In the genomic region with DNA sequence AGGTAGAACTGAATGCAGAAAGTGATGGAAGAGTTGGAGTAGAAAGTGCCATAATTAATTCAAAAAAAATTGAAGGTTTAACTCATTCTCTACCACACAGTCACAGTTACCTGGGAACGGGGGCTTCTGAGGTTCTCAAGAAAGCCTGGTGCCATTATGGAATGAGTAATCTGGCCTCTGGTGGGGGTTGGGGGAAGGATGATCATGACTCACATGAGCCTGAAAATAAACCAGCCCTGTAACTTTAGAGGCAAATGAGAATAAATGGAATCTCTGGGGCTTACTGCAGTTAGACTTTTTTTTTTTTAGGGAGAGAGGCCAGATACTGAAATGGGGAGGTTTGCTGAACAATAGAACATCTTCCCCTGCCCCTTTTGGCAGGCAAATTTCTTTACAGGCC, we compare ENCODE assay signal across 11 cellular contexts.
A peak's percentile ranks its signal among the peaks of the same experiment; 100 is the strongest.
DNase-seq lines count a peak whose midpoint lies in the region; ATAC-seq and TF ChIP-seq lines count a peak whose summit lies in the region.
"Had no signal": no experiment of that assay in that cellular context is flagged by ENCODE, and none has a peak within 500 bp of the region (broad histone marks: within the 10 kb centered on the region; RNA-seq: fewer than 3 reads in every experiment).

No MANE protein-coding gene starts in this region.

- CTCF ChIA-PET in RWPE1 (lab: Yijun Ruan, JAX), result no interaction called here

- no peak overlapping the region for H3K4me3 Mint-ChIP-seq in stimulated activated naive B cell treated with anti-CD40 and anti-IgM and Interleukin-4, amounts not matched to agents 10 μg/mL and 1 μg/mL and 100 μg/mL, for 72 hours
- H3K4me3 Mint-ChIP-seq: IgD-negative memory B cell, naive B cell had no signal

- peak; percentile 55 for ATAC-seq in GM21360 (IDR thresholded peaks at IDR 0.05; ENCODE audit: unreplicated experiment)
- no peak for ATAC-seq in HG02678 (IDR thresholded peaks at IDR 0.05; ENCODE audit: unreplicated experiment)
- no peak for ATAC-seq in HG02759 (IDR thresholded peaks at IDR 0.05; ENCODE audit: unreplicated experiment)
- no peak for ATAC-seq in stimulated activated naive B cell treated with anti-CD40 and anti-IgM and Interleukin-4, amounts not matched to agents 10 μg/mL and 1 μg/mL and 100 μg/mL, for 72 hours (replicated peaks)

- H3K4me1 Mint-ChIP-seq in stimulated activated naive B cell treated with anti-CD40 and anti-IgM and Interleukin-4, amounts not matched to agents 10 μg/mL and 1 μg/mL and 100 μg/mL, for 72 hours, result no peaks in the 10 kb centered on the region
- H3K4me1 Mint-ChIP-seq: IgD-negative memory B cell, naive B cell had no signal

- H3K27me3 Mint-ChIP-seq in stimulated activated naive B cell treated with anti-CD40 and anti-IgM and Interleukin-4, amounts not matched to agents 10 μg/mL and 1 μg/mL and 100 μg/mL, for 72 hours, result peaks cover 0 to 5% of the 10 kb centered on the region in 2 donors

- no peak overlapping the region for H3K27ac Mint-ChIP-seq in stimulated activated naive B cell treated with anti-CD40 and anti-IgM and Interleukin-4, amounts not matched to agents 10 μg/mL and 1 μg/mL and 100 μg/mL, for 72 hours
- H3K27ac Mint-ChIP-seq: IgD-negative memory B cell, naive B cell had no signal

- DNase-seq in RWPE1 (ENCODE audit: low spot score) (peak; percentile 74), fibroblast of the conjunctiva (ENCODE audit: low read depth) (peak; percentile 81), GM10266 (ENCODE audit: extremely low spot score) (no peak)
- peak; percentile 24 for DNase-seq in stimulated activated CD8-positive, alpha-beta memory T cell treated with anti-CD3 and anti-CD28 coated beads, Interleukin-4, amount 100 ng/mL, for 48 hours
- DNase-seq in stimulated activated naive B cell treated with anti-CD40 and anti-IgM and Interleukin-4, amounts not matched to agents 10 μg/mL and 1 μg/mL and 100 μg/mL, for 72 hours, result no peak
- DNase-seq: naive B cell, NCI-H69 had no signal

- TF ChIP-seq CTCF in RWPE1 (conservative IDR thresholded peaks at IDR 0.05; ENCODE audit: low read depth) (no peak), GM10266 (IDR thresholded peaks at IDR 0.05; ENCODE audit: control insufficient read depth, insufficient read depth, low read depth, missing control alignments) (no peak)

- no peak overlapping the region for H3K27ac ChIP-seq in RWPE1

- H3K9me3 Mint-ChIP-seq in stimulated activated naive B cell treated with anti-CD40 and anti-IgM and Interleukin-4, amounts not matched to agents 10 μg/mL and 1 μg/mL and 100 μg/mL, for 72 hours, result no peaks in the 10 kb centered on the region
- H3K9me3 Mint-ChIP-seq: IgD-negative memory B cell, naive B cell had no signal

- H3K36me3 Mint-ChIP-seq in stimulated activated naive B cell treated with anti-CD40 and anti-IgM and Interleukin-4, amounts not matched to agents 10 μg/mL and 1 μg/mL and 100 μg/mL, for 72 hours, result no peaks in the 10 kb centered on the region
- H3K36me3 Mint-ChIP-seq: IgD-negative memory B cell, naive B cell had no signal

- POLR2A ChIA-PET in RWPE1 (lab: Yijun Ruan, JAX; ENCODE audit: low non-redundant PET), result no interaction called here

Comparison
In these comparisons a context has a peak if more than half of its experiments do, and no peak if none do; other contexts are left out.
1. DNase-seq: peak in RWPE1 (single experiment), fibroblast of the conjunctiva (single experiment) and stimulated activated CD8-positive, alpha-beta memory T cell treated with anti-CD3 and anti-CD28 coated beads, Interleukin-4, amount 100 ng/mL, for 48 hours (single experiment); none in stimulated activated naive B cell treated with anti-CD40 and anti-IgM and Interleukin-4, amounts not matched to agents 10 μg/mL and 1 μg/mL and 100 μg/mL, for 72 hours (single experiment) and GM10266 (single experiment).